ENCODE assay signal across 14 cellular contexts in the genomic region with DNA sequence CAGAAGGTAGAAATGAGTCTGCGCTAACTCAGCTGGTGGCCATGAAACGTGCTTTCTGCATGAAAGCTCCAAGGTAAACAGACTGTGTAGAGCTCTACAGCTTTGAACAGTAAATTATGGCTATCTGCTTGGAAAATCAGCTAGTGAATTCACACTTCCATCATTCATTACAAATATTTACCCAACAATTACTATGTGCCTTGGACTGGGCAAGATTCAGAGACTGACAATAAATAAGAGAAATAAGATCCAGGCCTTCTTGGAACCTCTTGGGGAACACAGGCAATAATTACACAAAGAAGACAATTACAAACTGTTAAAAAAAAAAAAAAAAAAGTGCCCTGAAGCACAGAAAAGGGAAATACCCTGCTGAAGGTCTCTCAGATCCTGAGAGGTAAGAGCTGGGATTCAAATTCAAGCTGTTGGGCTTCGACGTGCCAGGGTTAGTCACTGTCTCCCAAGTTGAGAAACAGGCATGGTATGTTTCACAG. TPM values are rescaled to one million over a fixed set of nuclear protein-coding genes. Genes with fewer than 3 reads are reported as not detected.
DNase-seq lines count a peak whose midpoint lies in the region; ATAC-seq and TF ChIP-seq lines count a peak whose summit lies in the region.
"Had no signal": no experiment of that assay in that cellular context is flagged by ENCODE, and none has a peak within 500 bp of the region (broad histone marks: within the 10 kb centered on the region; RNA-seq: fewer than 3 reads in every experiment).

No MANE protein-coding gene starts in this region.

- peak overlapping the region in 2 of 3 donors; percentile 27 to 28 for H3K27ac ChIP-seq in right lobe of liver
- H3K27ac ChIP-seq: dorsolateral prefrontal cortex had no signal

- peaks cover 0 to 7% (median 0%) of the 10 kb centered on the region in 4 donors for H3K36me3 ChIP-seq in right lobe of liver

- no peak overlapping the region for H3K4me3 ChIP-seq in right lobe of liver
- H3K4me3 ChIP-seq: dorsolateral prefrontal cortex had no signal

- ATAC-seq in right lobe of liver (peak; percentile 76 to 85 (median 83)), GM21723 (IDR thresholded peaks at IDR 0.05; ENCODE audit: unreplicated experiment) (no peak), HG03280 (IDR thresholded peaks at IDR 0.05; ENCODE audit: unreplicated experiment) (no peak)

- 49% methylated on average over 4 of the region's 4 CpGs for WGBS in right lobe of liver (ENCODE audit: insufficient coverage, low coverage, low lambda C conversion rate, missing lambda C conversion rate)

- no peaks in the 10 kb centered on the region for H3K4me1 ChIP-seq in right lobe of liver

- H3K27me3 ChIP-seq in right lobe of liver, result no peaks in the 10 kb centered on the region
- H3K27me3 ChIP-seq: dorsolateral prefrontal cortex had no signal

- peak; percentile 88 for DNase-seq in DMS53 (lab: John Stamatoyannopoulos, UW)
- peak; percentile 80 for DNase-seq in NCI-H2029 (lab: John Stamatoyannopoulos, UW)
- peak; percentile 88 for DNase-seq in SHP77 treated with DMSO at 0.1 percent for 48 hours (lab: John Stamatoyannopoulos, UW)
- no peak for DNase-seq in right lobe of liver
- no peak for DNase-seq in globus pallidus (ENCODE audit: low spot score)
- DNase-seq in NCI-H2107 treated with DMSO at 0.1 percent for 48 hours (lab: John Stamatoyannopoulos, UW; ENCODE audit: unreplicated experiment), result no peak
- DNase-seq: activated CD4-positive, alpha-beta T cell treated with anti-CD3 and anti-CD28 coated beads, Interleukin-2, amount 50 U/mL, for 48 hours; dorsolateral prefrontal cortex; retina; Right ventricle myocardium superior; stimulated activated CD4-positive, alpha-beta T cell treated with anti-CD3 and anti-CD28 coated beads, Interleukin-1b, Interleukin-23, amount 100 ng/mL, for 48 hours had no signal

- TF ChIP-seq POLR2A in right lobe of liver (IDR thresholded peaks at IDR 0.05), result no peak

- no peaks in the 10 kb centered on the region for H3K9me3 ChIP-seq in right lobe of liver

- intact Hi-C loops in right lobe of liver (cut with DNase I), result no loop called here

- TF ChIP-seq CTCF in right lobe of liver (IDR thresholded peaks at IDR 0.05), result no peak

RNA-seq across cellular contexts. Expression of a gene that starts 15.8 kb away (rescaled TPM):
- 10 to 100 TPM; 10.7 to 14.4 (median 12.6) TPM for total RNA-seq in right lobe of liver
- total RNA-seq: activated T-helper 2 cell treated with anti-CD3 and anti-CD28 coated beads, Interferon-gamma antibody, Interleukin-2, Interleukin-4, amounts not matched to agents 10 μg/mL and 5 μg/mL and 100 μg/mL, durations not matched to agents 14 hours and 24 hours and 36 hours had no signal

Comparison
In these comparisons a context has a peak if more than half of its experiments do, and no peak if none do; other contexts are left out.
1. DNase-seq: peak in DMS53 (single experiment), NCI-H2029 (single experiment) and SHP77 treated with DMSO at 0.1 percent for 48 hours (single experiment); none in right lobe of liver (0 of 3), globus pallidus (single experiment) and NCI-H2107 treated with DMSO at 0.1 percent for 48 hours (single experiment).
2. ATAC-seq: peak in right lobe of liver (4 of 4); none in GM21723 (single experiment) and HG03280 (single experiment).